In the genomic region with DNA sequence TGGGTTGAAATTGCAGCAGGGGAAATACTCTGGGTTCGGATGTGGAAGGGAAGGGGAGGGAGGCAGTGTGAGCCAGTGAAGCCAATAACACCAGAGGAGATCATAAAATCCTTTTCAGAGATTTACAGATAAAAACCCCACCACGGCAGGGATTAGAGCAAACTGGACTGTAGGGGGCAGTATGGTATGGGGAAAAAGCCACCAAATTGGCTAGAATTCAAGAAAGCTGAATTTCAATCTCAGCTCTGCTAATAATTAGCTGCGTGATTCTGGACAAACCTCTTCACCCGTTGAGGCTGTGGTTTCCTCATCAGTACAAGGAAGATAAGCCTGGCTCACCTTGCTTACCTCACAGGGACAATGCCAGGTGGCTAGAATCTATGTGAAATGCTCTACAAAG, we compare ENCODE assay signal across 8 cellular contexts.
A peak's percentile ranks its signal among the peaks of the same experiment; 100 is the strongest.
DNase-seq lines count a peak whose midpoint lies in the region; FAIRE-seq and TF ChIP-seq lines count a peak whose summit lies in the region.

No MANE protein-coding gene starts in this region.

- peak; percentile 74 for FAIRE-seq in H54 (lab: Jason Lieb, UNC)

- H3K4me3 ChIP-seq in epithelial cell of proximal tubule (ENCODE audit: low read depth, low read length): no peak overlapping the region

- peak; percentile 65 for TF ChIP-seq CTCF in epithelial cell of proximal tubule (conservative IDR thresholded peaks at IDR 0.05; ENCODE audit: low read depth, low read length)

- TF ChIP-seq POLR2A in H54 (IDR thresholded peaks at IDR 0.05; ENCODE audit: low read depth, low read length): no peak

- DNase-seq in NCI-H146 (lab: John Stamatoyannopoulos, UW): peak; percentile 13
- no peak for DNase-seq in NCI-H146 treated with DMSO at 0.1 percent for 48 hours (lab: John Stamatoyannopoulos, UW; ENCODE audit: unreplicated experiment)
- peak; percentile 12 for DNase-seq in H54 (ENCODE audit: insufficient read length, low spot score)
- DNase-seq in NCI-H69 (lab: John Stamatoyannopoulos, UW): peak; percentile 65
- peak; percentile 33 for DNase-seq in epithelial cell of proximal tubule (ENCODE audit: low read depth)
- DNase-seq in retina: peak; percentile 3
- DNase-seq in effector CD8-positive, alpha-beta T cell (lab: John Stamatoyannopoulos, UW): no peak
- no peak for DNase-seq in A172 (ENCODE audit: low spot score)

Comparison
In these comparisons a context has a peak if more than half of its experiments do, and no peak if none do; other contexts are left out.
1. DNase-seq: peak in NCI-H146 (single experiment), H54 (single experiment), NCI-H69 (single experiment), epithelial cell of proximal tubule (single experiment) and retina (single experiment); none in NCI-H146 treated with DMSO at 0.1 percent for 48 hours (single experiment), effector CD8-positive, alpha-beta T cell (single experiment) and A172 (single experiment).